ENCODE assay signal across 8 cellular contexts in the genomic region with DNA sequence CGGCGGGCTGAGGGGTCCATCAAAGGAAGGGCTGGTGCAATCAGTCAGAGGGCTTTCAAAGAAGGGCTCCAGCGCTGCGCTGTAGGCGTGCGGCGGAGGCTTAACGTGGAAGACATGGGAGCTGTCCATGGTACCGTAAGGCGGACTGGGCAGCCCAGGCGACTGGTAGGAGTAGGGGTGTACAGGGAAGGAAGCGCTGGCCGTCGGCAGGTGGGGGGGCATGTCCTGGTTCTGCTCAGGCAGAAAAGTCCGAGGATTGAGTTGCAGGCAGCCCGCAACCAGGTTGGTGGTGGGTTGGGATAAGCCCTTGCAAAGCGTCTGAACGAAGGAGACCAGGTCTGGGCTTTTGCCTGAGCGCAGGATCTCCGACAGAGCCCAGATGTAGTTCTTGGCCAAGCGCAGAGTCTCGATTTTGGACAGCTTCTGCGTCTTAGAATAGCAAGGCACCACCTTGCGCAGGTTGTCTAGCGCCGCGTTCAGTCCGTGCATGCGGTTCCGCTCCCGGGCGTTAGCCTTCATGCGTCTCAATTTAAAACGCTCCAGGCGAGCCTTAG. TPM values are rescaled to one million over a fixed set of nuclear protein-coding genes. Genes with fewer than 3 reads are reported as not detected.
DNase-seq lines count a peak whose midpoint lies in the region; ATAC-seq and TF ChIP-seq lines count a peak whose summit lies in the region.

No MANE protein-coding gene starts in this region.

- intact Hi-C loops in A673 (cut with micrococcal nuclease; ENCODE audit: unreplicated experiment), result no loop called here
- intact Hi-C loops in left lung (cut with DNase I), result no loop called here

- ATAC-seq in left lung (peak; percentile 97), HG02970 (IDR thresholded peaks at IDR 0.05; ENCODE audit: low FRiP score, unreplicated experiment) (no peak)

- H3K4me1 ChIP-seq in A673 (ENCODE audit: insufficient read depth, low read length, poor library complexity, severe bottlenecking), result peaks cover 1% of the 10 kb centered on the region
- peaks cover 0 to 12% of the 10 kb centered on the region in 2 donors for H3K4me1 ChIP-seq in left lung

- peaks cover 77% of the 10 kb centered on the region for H3K27me3 ChIP-seq in A673 (replicated peaks; ENCODE audit: insufficient read depth, low read depth, low read length, poor library complexity)
- peaks cover 94% of the 10 kb centered on the region for H3K27me3 ChIP-seq in H7 (ENCODE audit: control insufficient read depth, insufficient read depth, low read length)
- H3K27me3 ChIP-seq in left lung, result peaks cover 65 to 93% of the 10 kb centered on the region in 2 donors

- no TSS peak for BruUV-seq in A673 (replicated peaks; lab: Mats Ljungman, UMichigan)

- CTCF ChIA-PET in A673 (lab: Charles Lee), result no interaction called here

- H3K27ac ChIP-seq in A673 (ENCODE audit: low read depth, low read length, poor library complexity, severe bottlenecking), result no peak overlapping the region
- no peak overlapping the region for H3K27ac ChIP-seq in left lung

- POLR2A ChIA-PET in A673 (lab: Charles Lee; ENCODE audit: low non-redundant PET), result interaction anchor here (0.8 kb wide), 1 partner anchor 37 kb away, joined by 3 read pairs; no protein-coding TSS in a partner anchor

- no peaks in the 10 kb centered on the region for H3K9me3 ChIP-seq in A673 (ENCODE audit: low read depth, low read length, poor library complexity, severe bottlenecking)
- H3K9me3 ChIP-seq in left lung, result no peaks in the 10 kb centered on the region

- H3K36me3 ChIP-seq in A673 (ENCODE audit: insufficient read depth, low read length, poor library complexity, severe bottlenecking) (no peaks in the 10 kb centered on the region), H7 (replicated peaks; ENCODE audit: control insufficient read depth, insufficient read depth, low read length) (no peaks in the 10 kb centered on the region), left lung (no peaks in the 10 kb centered on the region)

- H3K4me3 ChIP-seq in A673 (ENCODE audit: low read depth, low read length, poor library complexity, severe bottlenecking) (no peak overlapping the region), H7 (ENCODE audit: insufficient read depth, low read depth, low read length) (no peak overlapping the region), left lung (no peak overlapping the region)

- peak; percentile 86 for DNase-seq in A673 (ENCODE audit: low spot score)
- peak; percentile 76 for DNase-seq in H7
- DNase-seq in T-helper 9 cell, result peak; percentile 32
- DNase-seq in brain pericyte (ENCODE audit: low read depth, low spot score), result peak; percentile 52
- DNase-seq in left lung, result peak; percentile 70 to 81
- DNase-seq in stimulated activated CD4-positive, alpha-beta T cell treated with anti-CD3 and anti-CD28 coated beads, TNF-alpha, amount 100 ng/mL, for 24 hours (ENCODE audit: low read depth in 3 of 3), result peak in 2 of 3 experiments; percentile 19 to 52
- no peak for DNase-seq in SIG-M5 treated with dmso at 0.1 percent for 504 hours (lab: John Stamatoyannopoulos, UW; ENCODE audit: unreplicated experiment)

- no peak for TF ChIP-seq CTCF in A673 (conservative IDR thresholded peaks at IDR 0.05; ENCODE audit: low read depth, low read length)
- no peak for TF ChIP-seq CTCF in left lung (IDR thresholded peaks at IDR 0.05)

RNA-seq across cellular contexts. Expression of a gene that starts 2.2 kb away (rescaled TPM):
- not detected in 2 replicates for total RNA-seq in A673 (2021)
- total RNA-seq in H7 (2014; rRNA removed; shearing (Covaris generic)), result 0.04 TPM in 1 of 2 replicates, not detected in the other
- not detected for total RNA-seq in left lung

RNA-seq across cellular contexts. Expression of a gene that starts 21.2 kb away (rescaled TPM):
- total RNA-seq in A673 (2021) (0.72 and 0.75 TPM in 2 replicates), left lung (1 to 10 TPM in 1 of 2 donors, under 1 TPM in 1; 0.41 to 1.3 TPM)
- total RNA-seq in H7 (2014; rRNA removed; shearing (Covaris generic)), result 0.14 and 0.15 TPM in 2 replicates
